In genomic region chr7:2290877-2291276, GRCh38 we compare ENCODE assay signal across 13 cellular contexts. TPM values are rescaled to one million over a fixed set of nuclear protein-coding genes. Genes with fewer than 3 reads are reported as not detected.
A peak's percentile ranks its signal among the peaks of the same experiment; 100 is the strongest.
DNase-seq lines count a peak whose midpoint lies in the region; ATAC-seq, FAIRE-seq and TF ChIP-seq lines count a peak whose summit lies in the region.
"Had no signal": no experiment of that assay in that cellular context is flagged by ENCODE, and none has a peak within 500 bp of the region (broad histone marks: within the 10 kb centered on the region; RNA-seq: fewer than 3 reads in every experiment).

No MANE protein-coding gene starts in this region.

- H3K4me3 ChIP-seq in HepG2 (replicated peaks in 1 of 3; ENCODE audit: insufficient read depth in 1 of 3, low read depth in 2 of 3, low read length in 3 of 3) (no peak overlapping the region), right lobe of liver (no peak overlapping the region), kidney (ENCODE audit: low read length in 2 of 2) (no peak overlapping the region)
- H3K4me3 ChIP-seq: BLaER1 had no signal

- peaks cover 17% of the 10 kb centered on the region for H3K79me2 ChIP-seq in HepG2 (ENCODE audit: insufficient read depth, low read length)

- no peak for TF ChIP-seq RAD21 in HepG2 (CRISPR knock-in tag; IDR thresholded peaks at IDR 0.05)

- H3K36me3 Mint-ChIP-seq in activated CD4-positive, alpha-beta T cell treated with anti-CD3 and anti-CD28 coated beads, Interleukin-2, amount 10 ng/mL, durations not matched to agents 24 days and 14 days (ENCODE audit: low read depth), result no peaks in the 10 kb centered on the region

- FAIRE-seq in HepG2 (lab: Jason Lieb, UNC) (no peak), kidney (lab: Jason Lieb, UNC) (no peak), urothelium cell line (lab: Jason Lieb, UNC) (peak; percentile 59)
- FAIRE-seq: GM19239, H54 had no signal

- DNase-seq in HepG2 (ENCODE audit: low spot score) (no peak), right lobe of liver (no peak), kidney (peak; percentile 11), urothelium cell line (ENCODE audit: low spot score) (no peak), C1 segment of cervical spinal cord (lab: John Stamatoyannopoulos, UW) (no peak)
- no peak for DNase-seq in activated CD4-positive, alpha-beta T cell treated with anti-CD3 and anti-CD28 coated beads, Interleukin-2, amount 10 ng/mL, durations not matched to agents 24 days and 14 days
- DNase-seq: CD4-positive, CD25-positive, alpha-beta regulatory T cell; DMS53; GF-D8 had no signal

- POLR2A ChIA-PET in HepG2 (lab: Yijun Ruan, JAX), result no interaction called here

- WGBS in HepG2 (ENCODE audit: low lambda C conversion rate), result 95% methylated on average over 6 of the region's 6 CpGs
- WGBS in right lobe of liver (ENCODE audit: insufficient coverage, low coverage, low lambda C conversion rate, missing lambda C conversion rate), result 95% methylated on average over 4 of the region's 6 CpGs

- ATAC-seq in HepG2 (no peak), right lobe of liver (no peak)

- no peak for TF ChIP-seq POLR2A in HepG2 (IDR thresholded peaks at IDR 0.05; ENCODE audit: insufficient read depth in 1 of 2, low read depth in 2 of 2, low read length in 2 of 2)
- no peak for TF ChIP-seq POLR2A in right lobe of liver (IDR thresholded peaks at IDR 0.05)

- no peak overlapping the region for H3K27ac Mint-ChIP-seq in activated CD4-positive, alpha-beta T cell treated with anti-CD3 and anti-CD28 coated beads, Interleukin-2, amount 10 ng/mL, durations not matched to agents 24 days and 14 days
- H3K27ac Mint-ChIP-seq: CD4-positive, CD25-positive, alpha-beta regulatory T cell had no signal

- no peak overlapping the region for H2AFZ ChIP-seq in HepG2 (ENCODE audit: low read length)

- H3K9me3 ChIP-seq in HepG2 (ENCODE audit: low read length) (no peaks in the 10 kb centered on the region), right lobe of liver (no peaks in the 10 kb centered on the region), kidney (ENCODE audit: control insufficient read depth in 1 of 2, low read length in 2 of 2) (no peaks in the 10 kb centered on the region)

- no peak for TF ChIP-seq CTCF in HepG2 (CRISPR knock-in tag; IDR thresholded peaks at IDR 0.05)
- TF ChIP-seq CTCF in right lobe of liver (IDR thresholded peaks at IDR 0.05), result no peak
- TF ChIP-seq CTCF in kidney (IDR thresholded peaks at IDR 0.05; ENCODE audit: borderline replicate concordance, extremely low read depth, insufficient read depth), result no peak

- TF ChIP-seq EP300 in HepG2 (IDR thresholded peaks at IDR 0.05; ENCODE audit: low read depth in 2 of 2, low read length in 2 of 2), result no peak
- no peak for TF ChIP-seq EP300 in HepG2 (CRISPR knock-in tag; IDR thresholded peaks at IDR 0.05; ENCODE audit: borderline replicate concordance)

- H3K27me3 Mint-ChIP-seq in activated CD4-positive, alpha-beta T cell treated with anti-CD3 and anti-CD28 coated beads, Interleukin-2, amount 10 ng/mL, durations not matched to agents 24 days and 14 days, result no peaks in the 10 kb centered on the region
- H3K27me3 Mint-ChIP-seq: CD4-positive, CD25-positive, alpha-beta regulatory T cell had no signal

- no peak overlapping the region for H3K9ac ChIP-seq in HepG2 (ENCODE audit: insufficient read depth, low read depth, low read length)
- H3K9ac ChIP-seq in kidney (ENCODE audit: low read length in 2 of 2), result no peak overlapping the region
- H3K9ac ChIP-seq: BLaER1 had no signal

- H3K4me1 ChIP-seq in HepG2 (ENCODE audit: insufficient read depth, low read length), result peaks cover 4% of the 10 kb centered on the region; the same call in 1 of the 2 replicates
- H3K4me1 ChIP-seq in right lobe of liver, result no peaks in the 10 kb centered on the region
- no peaks in the 10 kb centered on the region for H3K4me1 ChIP-seq in kidney (ENCODE audit: control insufficient read depth in 1 of 2, insufficient read depth in 1 of 2, low read depth in 1 of 2, low read length in 2 of 2)

- in situ Hi-C loops in HepG2 (cut with HindIII; ENCODE audit: extremely low pct_ligation_motif_present, low pct_unique_long_range_greater_than_20kb), result no loop called here

- H3K27ac ChIP-seq in HepG2 (ENCODE audit: extremely low read length, insufficient read depth, low read length) (no peak overlapping the region), right lobe of liver (no peak overlapping the region), kidney (ENCODE audit: low read depth in 2 of 2, low read length in 2 of 2) (no peak overlapping the region)
- H3K27ac ChIP-seq: 22Rv1, BLaER1 had no signal

- CTCF ChIA-PET in HepG2 (lab: Yijun Ruan, JAX; ENCODE audit: low intra/inter-chr PET ratio, low total read pairs), result no interaction called here

- H3K9me3 Mint-ChIP-seq in activated CD4-positive, alpha-beta T cell treated with anti-CD3 and anti-CD28 coated beads, Interleukin-2, amount 10 ng/mL, durations not matched to agents 24 days and 14 days, result no peaks in the 10 kb centered on the region
- H3K9me3 Mint-ChIP-seq: CD4-positive, CD25-positive, alpha-beta regulatory T cell had no signal

- BruUV-seq in HepG2 (replicated peaks; lab: Mats Ljungman, UMichigan), result no TSS peak

- H3K36me3 ChIP-seq in HepG2 (replicated peaks in 1 of 2; ENCODE audit: control insufficient read depth in 1 of 2, insufficient read depth in 2 of 2, low read length in 2 of 2), result no peaks in the 10 kb centered on the region; a peak in 1 of 5 replicates
- no peaks in the 10 kb centered on the region for H3K36me3 ChIP-seq in right lobe of liver
- no peaks in the 10 kb centered on the region for H3K36me3 ChIP-seq in kidney (ENCODE audit: control insufficient read depth in 1 of 2, insufficient read depth in 2 of 2, low read length in 2 of 2)
- H3K36me3 ChIP-seq: BLaER1 had no signal

- H4K20me1 ChIP-seq in HepG2 (ENCODE audit: insufficient read depth, low read length), result no peaks in the 10 kb centered on the region

- intact Hi-C loops in HepG2 (cut with micrococcal nuclease; ENCODE audit: unreplicated experiment), result no loop called here
- intact Hi-C loops in right lobe of liver (cut with DNase I), result no loop called here
- intact Hi-C loops in kidney (cut with DNase I), result no loop called here
- intact Hi-C loops in activated CD4-positive, alpha-beta T cell treated with anti-CD3 and anti-CD28 coated beads, Interleukin-2, amount 10 ng/mL, durations not matched to agents 24 days and 14 days (cut with micrococcal nuclease), result no loop called here

- H3K27me3 ChIP-seq in HepG2 (ENCODE audit: control insufficient read depth in 1 of 2, insufficient read depth in 2 of 2, low read length in 2 of 2) (no peaks in the 10 kb centered on the region), right lobe of liver (no peaks in the 10 kb centered on the region)
- H3K27me3 ChIP-seq: BLaER1 had no signal

- no peaks in the 10 kb centered on the region for H3K4me1 Mint-ChIP-seq in activated CD4-positive, alpha-beta T cell treated with anti-CD3 and anti-CD28 coated beads, Interleukin-2, amount 10 ng/mL, durations not matched to agents 24 days and 14 days

- no peak overlapping the region for H3K4me2 ChIP-seq in HepG2 (ENCODE audit: low read depth, low read length)
- H3K4me2 ChIP-seq: BLaER1 had no signal

- no peak overlapping the region for H3K4me3 Mint-ChIP-seq in activated CD4-positive, alpha-beta T cell treated with anti-CD3 and anti-CD28 coated beads, Interleukin-2, amount 10 ng/mL, durations not matched to agents 24 days and 14 days
- H3K4me3 Mint-ChIP-seq: CD4-positive, CD25-positive, alpha-beta regulatory T cell had no signal

RNA-seq across cellular contexts. Expression of gene SNX8, which starts 23.4 kb away (rescaled TPM):
- total RNA-seq in HepG2 (2016; rRNA removed; fragmentation: Illumina TruSeq; extraction: Trizol), result 20.6 and 33.7 TPM in 2 replicates
- 10.1 and 10.2 TPM in 2 replicates for total RNA-seq in HepG2 (2016; cell fraction: cytosol; rRNA removed; fragmentation: Illumina TruSeq; extraction: Trizol; ENCODE audit: low read depth)
- total RNA-seq in HepG2 (2016; cell fraction: insoluble cytoplasmic fraction; rRNA removed; fragmentation: Illumina TruSeq; extraction: Trizol), result 22.2 and 35.3 TPM in 2 replicates
- 13.0 and 13.3 TPM in 2 replicates for total RNA-seq in HepG2 (2016; cell fraction: membrane; rRNA removed; fragmentation: Illumina TruSeq; extraction: Trizol)
- total RNA-seq in HepG2 (2016; cell fraction: nucleus; rRNA removed; fragmentation: Illumina TruSeq; extraction: Trizol), result 18.8 and 19.1 TPM in 2 replicates
- 45.2 and 46.2 TPM in 2 replicates for polyA plus RNA-seq in HepG2 (2011; rRNA removed)
- polyA plus RNA-seq in HepG2 (2011; cell fraction: cytosol; rRNA removed), result 17.4 and 28.0 TPM in 2 replicates
- 34.3 and 35.3 TPM in 2 replicates for polyA plus RNA-seq in HepG2 (2011; cell fraction: nucleus; rRNA removed)
- 22.7 and 25.0 TPM in 2 replicates for polyA plus RNA-seq in HepG2 (2012)
- 8.9 and 11.6 TPM in 2 replicates for polyA plus RNA-seq in HepG2 (2016; cell fraction: cytosol; fragmentation: Illumina TruSeq; extraction: Trizol; ENCODE audit: low read depth)
- polyA plus RNA-seq in HepG2 (2016; cell fraction: insoluble cytoplasmic fraction; fragmentation: Illumina TruSeq; extraction: Trizol; ENCODE audit: low read depth), result 46.0 and 46.5 TPM in 2 replicates
- 14.2 and 16.9 TPM in 2 replicates for polyA plus RNA-seq in HepG2 (2016; cell fraction: membrane; fragmentation: Illumina TruSeq; extraction: Trizol; ENCODE audit: low read depth)
- 34.2 and 34.5 TPM in 2 replicates for polyA plus RNA-seq in HepG2 (2016; cell fraction: nucleus; fragmentation: Illumina TruSeq; extraction: Trizol; ENCODE audit: insufficient read depth, low read depth)
- 102 and 111 TPM in 2 replicates for polyA minus RNA-seq in HepG2 (2011; rRNA and poly(A)+ RNA removed; ENCODE audit: low replicate concordance)
- polyA minus RNA-seq in HepG2 (2011; cell fraction: cytosol; rRNA and poly(A)+ RNA removed), result 18.2 and 21.3 TPM in 2 replicates
- polyA minus RNA-seq in HepG2 (2011; cell fraction: nucleus; rRNA and poly(A)+ RNA removed), result 8.0 and 15.6 TPM in 2 replicates
- total RNA-seq in right lobe of liver, result 10 to 100 TPM in 5 of 6 experiments, 1 to 10 TPM in 1; 9.1 to 26.2 (median 13.0) TPM
- 38.6 TPM for total RNA-seq in kidney
- 28.7 TPM for polyA plus RNA-seq in kidney (ENCODE audit: insufficient read depth, low read depth, low replicate concordance)
- total RNA-seq in activated CD4-positive, alpha-beta T cell treated with anti-CD3 and anti-CD28 coated beads, Interleukin-2, amount 10 ng/mL, durations not matched to agents 24 days and 14 days, result 42.2 and 42.4 TPM in 2 replicates

RNA-seq across cellular contexts. Expression of gene NUDT1, which starts 48.9 kb away (rescaled TPM):
- 26.8 and 32.7 TPM in 2 replicates for total RNA-seq in HepG2 (2016; rRNA removed; fragmentation: Illumina TruSeq; extraction: Trizol)
- total RNA-seq in HepG2 (2016; cell fraction: cytosol; rRNA removed; fragmentation: Illumina TruSeq; extraction: Trizol; ENCODE audit: low read depth), result 11.4 TPM in 2 replicates
- total RNA-seq in HepG2 (2016; cell fraction: insoluble cytoplasmic fraction; rRNA removed; fragmentation: Illumina TruSeq; extraction: Trizol), result 26.2 and 40.5 TPM in 2 replicates
- total RNA-seq in HepG2 (2016; cell fraction: membrane; rRNA removed; fragmentation: Illumina TruSeq; extraction: Trizol), result 14.4 and 18.7 TPM in 2 replicates
- 9.7 and 11.3 TPM in 2 replicates for total RNA-seq in HepG2 (2016; cell fraction: nucleus; rRNA removed; fragmentation: Illumina TruSeq; extraction: Trizol)
- 6.4 and 9.1 TPM in 2 replicates for polyA plus RNA-seq in HepG2 (2011; rRNA removed)
- 8.6 and 15.0 TPM in 2 replicates for polyA plus RNA-seq in HepG2 (2011; cell fraction: cytosol; rRNA removed)
- polyA plus RNA-seq in HepG2 (2011; cell fraction: nucleus; rRNA removed), result 7.0 and 14.0 TPM in 2 replicates
- 9.3 and 12.3 TPM in 2 replicates for polyA plus RNA-seq in HepG2 (2012)
- polyA plus RNA-seq in HepG2 (2016; cell fraction: cytosol; fragmentation: Illumina TruSeq; extraction: Trizol; ENCODE audit: low read depth), result 11.6 and 16.1 TPM in 2 replicates
- 33.4 and 44.1 TPM in 2 replicates for polyA plus RNA-seq in HepG2 (2016; cell fraction: insoluble cytoplasmic fraction; fragmentation: Illumina TruSeq; extraction: Trizol; ENCODE audit: low read depth)
- 15.0 and 16.2 TPM in 2 replicates for polyA plus RNA-seq in HepG2 (2016; cell fraction: membrane; fragmentation: Illumina TruSeq; extraction: Trizol; ENCODE audit: low read depth)
- polyA plus RNA-seq in HepG2 (2016; cell fraction: nucleus; fragmentation: Illumina TruSeq; extraction: Trizol; ENCODE audit: insufficient read depth, low read depth), result 21.7 and 21.8 TPM in 2 replicates
- polyA minus RNA-seq in HepG2 (2011; rRNA and poly(A)+ RNA removed; ENCODE audit: low replicate concordance), result 10.9 and 35.3 TPM in 2 replicates
- polyA minus RNA-seq in HepG2 (2011; cell fraction: cytosol; rRNA and poly(A)+ RNA removed), result 3.8 and 4.1 TPM in 2 replicates
- 1.2 and 1.3 TPM in 2 replicates for polyA minus RNA-seq in HepG2 (2011; cell fraction: nucleus; rRNA and poly(A)+ RNA removed)
- total RNA-seq in right lobe of liver, result 1 to 10 TPM; 1.6 to 4.1 (median 2.3) TPM
- 9.3 TPM for total RNA-seq in kidney
- polyA plus RNA-seq in kidney (ENCODE audit: insufficient read depth, low read depth, low replicate concordance), result 12.1 TPM
- 69.9 and 81.6 TPM in 2 replicates for total RNA-seq in activated CD4-positive, alpha-beta T cell treated with anti-CD3 and anti-CD28 coated beads, Interleukin-2, amount 10 ng/mL, durations not matched to agents 24 days and 14 days

RNA-seq across cellular contexts. Expression of gene MRM2, which starts 48.9 kb away (rescaled TPM):
- total RNA-seq in HepG2 (2016; rRNA removed; fragmentation: Illumina TruSeq; extraction: Trizol) (34.2 and 42.6 TPM in 2 replicates), right lobe of liver (10 to 100 TPM in 4 of 6 experiments, 1 to 10 TPM in 2; 9.5 to 14.6 (median 11.5) TPM), kidney (25.6 TPM)
- 13.1 and 15.3 TPM in 2 replicates for total RNA-seq in HepG2 (2016; cell fraction: cytosol; rRNA removed; fragmentation: Illumina TruSeq; extraction: Trizol; ENCODE audit: low read depth)
- total RNA-seq in HepG2 (2016; cell fraction: insoluble cytoplasmic fraction; rRNA removed; fragmentation: Illumina TruSeq; extraction: Trizol), result 32.0 and 45.6 TPM in 2 replicates
- 31.1 and 33.3 TPM in 2 replicates for total RNA-seq in HepG2 (2016; cell fraction: membrane; rRNA removed; fragmentation: Illumina TruSeq; extraction: Trizol)
- total RNA-seq in HepG2 (2016; cell fraction: nucleus; rRNA removed; fragmentation: Illumina TruSeq; extraction: Trizol), result 15.3 and 15.4 TPM in 2 replicates
- polyA plus RNA-seq in HepG2 (2011; rRNA removed) (13.2 and 15.8 TPM in 2 replicates), kidney (ENCODE audit: insufficient read depth, low read depth, low replicate concordance) (25.6 TPM)
- 11.1 and 11.7 TPM in 2 replicates for polyA plus RNA-seq in HepG2 (2011; cell fraction: cytosol; rRNA removed)
- polyA plus RNA-seq in HepG2 (2011; cell fraction: nucleus; rRNA removed), result 5.3 and 6.1 TPM in 2 replicates
- 13.3 and 14.1 TPM in 2 replicates for polyA plus RNA-seq in HepG2 (2012)
- polyA plus RNA-seq in HepG2 (2016; cell fraction: cytosol; fragmentation: Illumina TruSeq; extraction: Trizol; ENCODE audit: low read depth), result 12.8 and 16.1 TPM in 2 replicates
- 46.0 and 53.3 TPM in 2 replicates for polyA plus RNA-seq in HepG2 (2016; cell fraction: insoluble cytoplasmic fraction; fragmentation: Illumina TruSeq; extraction: Trizol; ENCODE audit: low read depth)
- 22.1 and 24.5 TPM in 2 replicates for polyA plus RNA-seq in HepG2 (2016; cell fraction: membrane; fragmentation: Illumina TruSeq; extraction: Trizol; ENCODE audit: low read depth)
- polyA plus RNA-seq in HepG2 (2016; cell fraction: nucleus; fragmentation: Illumina TruSeq; extraction: Trizol; ENCODE audit: insufficient read depth, low read depth), result 29.4 and 33.1 TPM in 2 replicates
- polyA minus RNA-seq in HepG2 (2011; rRNA and poly(A)+ RNA removed; ENCODE audit: low replicate concordance), result 13.9 and 40.9 TPM in 2 replicates
- polyA minus RNA-seq in HepG2 (2011; cell fraction: cytosol; rRNA and poly(A)+ RNA removed), result 2.8 and 5.7 TPM in 2 replicates
- 4.8 and 7.1 TPM in 2 replicates for polyA minus RNA-seq in HepG2 (2011; cell fraction: nucleus; rRNA and poly(A)+ RNA removed)
- 47.2 and 47.9 TPM in 2 replicates for total RNA-seq in activated CD4-positive, alpha-beta T cell treated with anti-CD3 and anti-CD28 coated beads, Interleukin-2, amount 10 ng/mL, durations not matched to agents 24 days and 14 days

RNA-seq across cellular contexts. Expression of gene MAD1L1, which starts 58.1 kb away (rescaled TPM):
- total RNA-seq in HepG2 (2016; rRNA removed; fragmentation: Illumina TruSeq; extraction: Trizol), result 53.3 and 64.7 TPM in 2 replicates
- 47.7 and 50.1 TPM in 2 replicates for total RNA-seq in HepG2 (2016; cell fraction: cytosol; rRNA removed; fragmentation: Illumina TruSeq; extraction: Trizol; ENCODE audit: low read depth)
- total RNA-seq in HepG2 (2016; cell fraction: insoluble cytoplasmic fraction; rRNA removed; fragmentation: Illumina TruSeq; extraction: Trizol), result 48.4 and 60.1 TPM in 2 replicates
- total RNA-seq in HepG2 (2016; cell fraction: membrane; rRNA removed; fragmentation: Illumina TruSeq; extraction: Trizol), result 27.3 and 29.1 TPM in 2 replicates
- total RNA-seq in HepG2 (2016; cell fraction: nucleus; rRNA removed; fragmentation: Illumina TruSeq; extraction: Trizol), result 29.9 and 32.7 TPM in 2 replicates
- 17.4 and 21.4 TPM in 2 replicates for polyA plus RNA-seq in HepG2 (2011; rRNA removed)
- 10.9 and 20.1 TPM in 2 replicates for polyA plus RNA-seq in HepG2 (2011; cell fraction: cytosol; rRNA removed)
- 35.5 and 46.7 TPM in 2 replicates for polyA plus RNA-seq in HepG2 (2011; cell fraction: nucleus; rRNA removed)
- polyA plus RNA-seq in HepG2 (2012), result 10.5 and 17.0 TPM in 2 replicates
- polyA plus RNA-seq in HepG2 (2016; cell fraction: cytosol; fragmentation: Illumina TruSeq; extraction: Trizol; ENCODE audit: low read depth), result 8.6 and 11.6 TPM in 2 replicates
- polyA plus RNA-seq in HepG2 (2016; cell fraction: insoluble cytoplasmic fraction; fragmentation: Illumina TruSeq; extraction: Trizol; ENCODE audit: low read depth), result 22.4 and 37.7 TPM in 2 replicates
- polyA plus RNA-seq in HepG2 (2016; cell fraction: membrane; fragmentation: Illumina TruSeq; extraction: Trizol; ENCODE audit: low read depth), result 10.8 and 11.3 TPM in 2 replicates
- 31.9 and 32.8 TPM in 2 replicates for polyA plus RNA-seq in HepG2 (2016; cell fraction: nucleus; fragmentation: Illumina TruSeq; extraction: Trizol; ENCODE audit: insufficient read depth, low read depth)
- polyA minus RNA-seq in HepG2 (2011; rRNA and poly(A)+ RNA removed; ENCODE audit: low replicate concordance), result 26.5 and 51.4 TPM in 2 replicates
- 24.4 and 27.0 TPM in 2 replicates for polyA minus RNA-seq in HepG2 (2011; cell fraction: cytosol; rRNA and poly(A)+ RNA removed)
- 22.9 and 27.4 TPM in 2 replicates for polyA minus RNA-seq in HepG2 (2011; cell fraction: nucleus; rRNA and poly(A)+ RNA removed)
- total RNA-seq in right lobe of liver, result 10 to 100 TPM; 15.1 to 37.4 (median 20.5) TPM
- 45.2 TPM for total RNA-seq in kidney
- 33.2 TPM for polyA plus RNA-seq in kidney (ENCODE audit: insufficient read depth, low read depth, low replicate concordance)
- total RNA-seq in activated CD4-positive, alpha-beta T cell treated with anti-CD3 and anti-CD28 coated beads, Interleukin-2, amount 10 ng/mL, durations not matched to agents 24 days and 14 days, result 48.3 and 54.0 TPM in 2 replicates
